Comparison of ENCODE assay signal across 8 cellular contexts in genomic region chr19:4376991-4377781, GRCh38. TPM values are rescaled to one million over a fixed set of nuclear protein-coding genes. Genes with fewer than 3 reads are reported as not detected.
DNase-seq lines count a peak whose midpoint lies in the region; ATAC-seq and TF ChIP-seq lines count a peak whose summit lies in the region.
"Had no signal": no experiment of that assay in that cellular context is flagged by ENCODE, and none has a peak within 500 bp of the region (broad histone marks: within the 10 kb centered on the region; RNA-seq: fewer than 3 reads in every experiment).

No MANE protein-coding gene starts in this region.

- TF ChIP-seq CTCF in GM12865 (IDR thresholded peaks at IDR 0.05; ENCODE audit: insufficient read depth, low read depth, low read length, missing control alignments) = no peak
- TF ChIP-seq CTCF in Peyer's patch (IDR thresholded peaks at IDR 0.05) = no peak

- H3K27me3 ChIP-seq in Peyer's patch (no peaks in the 10 kb centered on the region), skeletal muscle tissue (ENCODE audit: control insufficient read depth in 3 of 3, insufficient read depth in 3 of 3, low read length in 3 of 3) (no peaks in the 10 kb centered on the region)

- peak overlapping the region; percentile 15 to 95 (median 50) for H3K27ac ChIP-seq in Peyer's patch
- H3K27ac ChIP-seq in skeletal muscle tissue (ENCODE audit: low read depth, low read length) = peak overlapping the region; percentile 74
- H3K27ac ChIP-seq: KMS-11 had no signal

- peak overlapping the region; percentile 7 to 70 (median 24) for H3K9ac ChIP-seq in skeletal muscle tissue (ENCODE audit: low read depth in 1 of 3, low read length in 3 of 3)
- H3K9ac ChIP-seq: KMS-11 had no signal

- peaks cover 12 to 80% (median 47%) of the 10 kb centered on the region in 4 donors for H3K4me1 ChIP-seq in Peyer's patch
- H3K4me1 ChIP-seq in skeletal muscle tissue (ENCODE audit: control insufficient read depth in 3 of 3, insufficient read depth in 3 of 3, low read length in 3 of 3) = peaks cover 80 to 88% (median 85%) of the 10 kb centered on the region in 3 donors

- no peak for TF ChIP-seq POLR2A in Peyer's patch (IDR thresholded peaks at IDR 0.05)

- no peaks in the 10 kb centered on the region for H3K36me3 ChIP-seq in Peyer's patch
- H3K36me3 ChIP-seq in skeletal muscle tissue (ENCODE audit: control insufficient read depth in 3 of 3, insufficient read depth in 3 of 3, low read length in 3 of 3) = no peaks in the 10 kb centered on the region

- H3K9me3 ChIP-seq in Peyer's patch = no peaks in the 10 kb centered on the region
- H3K9me3 ChIP-seq in skeletal muscle tissue (ENCODE audit: control insufficient read depth in 3 of 3, low read length in 3 of 3) = no peaks in the 10 kb centered on the region

- ATAC-seq in esophagus mucosa = peak; percentile 54
- no peak for ATAC-seq in HG03159 (IDR thresholded peaks at IDR 0.05; ENCODE audit: unreplicated experiment)
- ATAC-seq in HG03139 (IDR thresholded peaks at IDR 0.05; ENCODE audit: unreplicated experiment) = no peak
- no peak for ATAC-seq in GM21576 (IDR thresholded peaks at IDR 0.05; ENCODE audit: unreplicated experiment)

- DNase-seq in GM12865 (ENCODE audit: low read depth) = no peak
- DNase-seq in Peyer's patch = peak in 1 of 3 donors; percentile 72

- H3K4me3 ChIP-seq in GM12865 (ENCODE audit: low read depth, low read length) (peak overlapping the region; percentile 44), Peyer's patch (no peak overlapping the region), skeletal muscle tissue (ENCODE audit: low read length in 3 of 3) (peak overlapping the region in 2 of 3 donors; percentile 38 to 45)

RNA-seq across cellular contexts. Expression of gene SH3GL1, which starts 23.2 kb away (rescaled TPM):
- total RNA-seq in Peyer's patch (100 to 1,000 TPM in 1 of 4 donors, 10 to 100 TPM in 3; 69.3 to 102 (median 73.9) TPM), esophagus mucosa (114 TPM), skeletal muscle tissue (16.2 TPM)

RNA-seq across cellular contexts. Expression of gene CHAF1A, which starts 25.3 kb away (rescaled TPM):
- total RNA-seq in Peyer's patch (10 to 100 TPM in 3 of 4 donors, 1 to 10 TPM in 1; 7.5 to 66.8 (median 14.4) TPM), esophagus mucosa (17.3 TPM), skeletal muscle tissue (6.3 TPM)

RNA-seq across cellular contexts. Expression of gene MPND, which starts 33.8 kb away (rescaled TPM):
- total RNA-seq in Peyer's patch (10 to 100 TPM in 3 of 4 donors, 1 to 10 TPM in 1; 8.3 to 26.1 (median 20.8) TPM), esophagus mucosa (22.0 TPM), skeletal muscle tissue (5.7 TPM)

RNA-seq across cellular contexts. Expression of gene STAP2, which starts 38.6 kb away (rescaled TPM):
- total RNA-seq in Peyer's patch = 100 to 1,000 TPM in 3 of 4 donors, 10 to 100 TPM in 1; 90.8 to 227 (median 134) TPM
- 97.3 TPM for total RNA-seq in esophagus mucosa
- 5.2 TPM for total RNA-seq in skeletal muscle tissue

Comparison
In these comparisons a context has a peak if more than half of its experiments do, and no peak if none do; other contexts are left out.
1. H3K4me3 ChIP-seq: peak in GM12865 (single experiment) and skeletal muscle tissue (2 of 3); none in Peyer's patch (0 of 4).